In the genomic region with DNA sequence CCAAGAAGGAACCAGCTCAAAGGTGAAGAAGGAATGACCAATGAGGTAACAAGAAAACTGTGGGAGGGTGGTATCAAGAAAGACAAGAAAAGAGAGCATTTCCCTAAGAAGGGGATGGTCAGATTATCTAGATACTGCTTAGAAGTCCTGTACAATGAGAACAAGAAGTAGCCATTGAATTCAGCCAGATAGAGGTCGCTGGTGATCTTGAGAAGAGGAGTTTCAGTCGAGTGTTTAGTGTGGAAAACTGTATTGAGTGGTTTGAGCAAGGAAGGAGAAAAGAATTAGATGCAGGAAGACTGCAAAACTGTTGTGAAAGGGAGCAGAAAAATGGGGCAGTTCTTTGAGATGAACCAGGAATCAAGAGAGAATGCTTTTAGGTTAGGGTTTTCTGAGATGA, we compare ENCODE assay signal across 1 cellular context.
TF ChIP-seq lines count a peak whose summit lies in the region.

No MANE protein-coding gene starts in this region.

TF ChIP-seq in IMR-90, 13 proteins besides CTCF, POLR2A, EP300 and RAD21 (continued from another document):
- TF ChIP-seq, protein P1, sequence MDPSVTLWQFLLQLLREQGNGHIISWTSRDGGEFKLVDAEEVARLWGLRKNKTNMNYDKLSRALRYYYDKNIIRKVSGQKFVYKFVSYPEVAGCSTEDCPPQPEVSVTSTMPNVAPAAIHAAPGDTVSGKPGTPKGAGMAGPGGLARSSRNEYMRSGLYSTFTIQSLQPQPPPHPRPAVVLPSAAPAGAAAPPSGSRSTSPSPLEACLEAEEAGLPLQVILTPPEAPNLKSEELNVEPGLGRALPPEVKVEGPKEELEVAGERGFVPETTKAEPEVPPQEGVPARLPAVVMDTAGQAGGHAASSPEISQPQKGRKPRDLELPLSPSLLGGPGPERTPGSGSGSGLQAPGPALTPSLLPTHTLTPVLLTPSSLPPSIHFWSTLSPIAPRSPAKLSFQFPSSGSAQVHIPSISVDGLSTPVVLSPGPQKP (IDR thresholded peaks at IDR 0.05; ENCODE audit: borderline replicate concordance, low read depth, low read length), result no peak
- TF ChIP-seq SMC3 (IDR thresholded peaks at IDR 0.05; ENCODE audit: low read depth, low read length) (no peak), CEBPB (IDR thresholded peaks at IDR 0.05; ENCODE audit: low read depth, low read length) (no peak), BHLHE40 (IDR thresholded peaks at IDR 0.05; ENCODE audit: low read depth, low read length) (no peak), MAZ (IDR thresholded peaks at IDR 0.05; ENCODE audit: borderline replicate concordance, low read depth, low read length) (no peak), CHD1 (IDR thresholded peaks at IDR 0.05; ENCODE audit: low read depth, low read length) (no peak)
TF ChIP-seq in IMR-90: peak in this region for 0.
